Comparison of ENCODE assay signal across 9 cellular contexts in genomic region chr1:206925116-206925736, GRCh38. TPM values are rescaled to one million over a fixed set of nuclear protein-coding genes. Genes with fewer than 3 reads are reported as not detected.
DNase-seq lines count a peak whose midpoint lies in the region; ATAC-seq and TF ChIP-seq lines count a peak whose summit lies in the region.
"Had no signal": no experiment of that assay in that cellular context is flagged by ENCODE, and none has a peak within 500 bp of the region (broad histone marks: within the 10 kb centered on the region; RNA-seq: fewer than 3 reads in every experiment).

No MANE protein-coding gene starts in this region.

- no peaks in the 10 kb centered on the region for H3K27me3 ChIP-seq in liver (ENCODE audit: control insufficient read depth in 4 of 4, insufficient read depth in 4 of 4, low read length in 3 of 4)

- H3K36me3 ChIP-seq in liver (ENCODE audit: control insufficient read depth in 4 of 4, insufficient read depth in 3 of 4, low read depth in 1 of 4, low read length in 3 of 4), result peaks cover 0 to 5% (median under 1%) of the 10 kb centered on the region in 4 donors

- in situ Hi-C loops in GM13977 (cut with MboI; ENCODE audit: low pct_unique_long_range_greater_than_20kb, low sequenced_read_pairs, unreplicated experiment), result no loop called here

- H3K27ac ChIP-seq in liver (ENCODE audit: low read depth in 1 of 2, low read length in 2 of 2), result no peak overlapping the region
- H3K27ac ChIP-seq: epithelial cell of prostate had no signal

- TF ChIP-seq CTCF in GM13977 (IDR thresholded peaks at IDR 0.05; ENCODE audit: extremely low read depth, insufficient read depth, missing control alignments), result peak; percentile 59
- peak; percentile 18 for TF ChIP-seq CTCF in liver (IDR thresholded peaks at IDR 0.05; ENCODE audit: low read depth, low read length, missing input control)

- H3K27ac Mint-ChIP-seq in activated CD4-positive, alpha-beta T cell treated with anti-CD3 and anti-CD28 coated beads, Interleukin-2, amount 10 ng/mL, durations not matched to agents 7 days and 5 days, result no peak overlapping the region

- no peaks in the 10 kb centered on the region for H3K9me3 Mint-ChIP-seq in activated CD4-positive, alpha-beta T cell treated with anti-CD3 and anti-CD28 coated beads, Interleukin-2, amount 10 ng/mL, durations not matched to agents 7 days and 5 days

- H3K4me3 ChIP-seq in liver (ENCODE audit: low read depth in 1 of 3, low read length in 3 of 3), result no peak overlapping the region

- POLR2A ChIA-PET in activated CD4-positive, alpha-beta T cell treated with anti-CD3 and anti-CD28 coated beads, Interleukin-2, amount 10 ng/mL, durations not matched to agents 7 days and 5 days (lab: Charles Lee), result interaction anchor here (0.6 to 0.9 kb wide), 2 partner anchors 11 to 164 kb away, joined by 3 to 4 read pairs; no protein-coding TSS in a partner anchor

- no peaks in the 10 kb centered on the region for H3K27me3 Mint-ChIP-seq in activated CD4-positive, alpha-beta T cell treated with anti-CD3 and anti-CD28 coated beads, Interleukin-2, amount 10 ng/mL, durations not matched to agents 7 days and 5 days

- CTCF ChIA-PET in activated CD4-positive, alpha-beta T cell treated with anti-CD3 and anti-CD28 coated beads, Interleukin-2, amount 10 ng/mL, durations not matched to agents 7 days and 5 days (lab: Charles Lee), result interaction anchor here (0.6 to 2.9 kb wide), 9 partner anchors 8 to 191 kb away, joined by 3 to 13 read pairs (median 6); no protein-coding TSS in a partner anchor

- ATAC-seq in GM21390 (IDR thresholded peaks at IDR 0.05; ENCODE audit: unreplicated experiment), result peak; percentile 50
- ATAC-seq in HG03469 (IDR thresholded peaks at IDR 0.05; ENCODE audit: unreplicated experiment), result peak; percentile 51

- peaks cover 0 to 7% (median 1%) of the 10 kb centered on the region in 4 donors for H3K4me1 ChIP-seq in liver (ENCODE audit: control insufficient read depth in 4 of 4, insufficient read depth in 4 of 4, low read length in 3 of 4)

- peaks cover 8% of the 10 kb centered on the region for H3K36me3 Mint-ChIP-seq in activated CD4-positive, alpha-beta T cell treated with anti-CD3 and anti-CD28 coated beads, Interleukin-2, amount 10 ng/mL, durations not matched to agents 7 days and 5 days (ENCODE audit: low read depth)

- 74% methylated on average over 11 of the region's 11 CpGs for WGBS in liver

- H3K9me3 ChIP-seq in liver (ENCODE audit: control insufficient read depth in 4 of 4, low read length in 3 of 4), result no peaks in the 10 kb centered on the region

- H3K9ac ChIP-seq in liver (ENCODE audit: low read depth in 1 of 2, low read length in 2 of 2), result no peak overlapping the region

- TF ChIP-seq RAD21 in liver (IDR thresholded peaks at IDR 0.05), result peak in 1 of 2 donors; percentile 67

- H3K4me3 Mint-ChIP-seq in activated CD4-positive, alpha-beta T cell treated with anti-CD3 and anti-CD28 coated beads, Interleukin-2, amount 10 ng/mL, durations not matched to agents 7 days and 5 days, result no peak overlapping the region

- peaks cover 27% of the 10 kb centered on the region for H3K4me1 Mint-ChIP-seq in activated CD4-positive, alpha-beta T cell treated with anti-CD3 and anti-CD28 coated beads, Interleukin-2, amount 10 ng/mL, durations not matched to agents 7 days and 5 days

- DNase-seq in GM13977 (ENCODE audit: low spot score) (peak; percentile 76), NCI-H510A (lab: John Stamatoyannopoulos, UW) (no peak), NCI-H2196 treated with DMSO at 0.1 percent for 48 hours (lab: John Stamatoyannopoulos, UW; ENCODE audit: unreplicated experiment) (no peak), midbrain (lab: John Stamatoyannopoulos, UW) (no peak)
- peak; percentile 65 for DNase-seq in activated CD4-positive, alpha-beta T cell treated with anti-CD3 and anti-CD28 coated beads, Interleukin-2, amount 10 ng/mL, durations not matched to agents 7 days and 5 days

TF ChIP-seq in liver, 16 proteins besides CTCF, POLR2A, EP300 and RAD21:
- no peak for TF ChIP-seq REST (IDR thresholded peaks at IDR 0.05)
- TF ChIP-seq GABPA (IDR thresholded peaks at IDR 0.05 in 1 of 2, conservative IDR thresholded peaks at IDR 0.05 in 1 of 2), result no peak
- no peak for TF ChIP-seq RXRA (IDR thresholded peaks at IDR 0.05)
- no peak for TF ChIP-seq FOXA2 (IDR thresholded peaks at IDR 0.05)
- TF ChIP-seq NR2F2 (IDR thresholded peaks at IDR 0.05), result no peak
- no peak for TF ChIP-seq HNF4G (IDR thresholded peaks at IDR 0.05)
- no peak for TF ChIP-seq TAF1 (conservative IDR thresholded peaks at IDR 0.05)
- TF ChIP-seq JUND (IDR thresholded peaks at IDR 0.05), result no peak
- TF ChIP-seq, protein P1, sequence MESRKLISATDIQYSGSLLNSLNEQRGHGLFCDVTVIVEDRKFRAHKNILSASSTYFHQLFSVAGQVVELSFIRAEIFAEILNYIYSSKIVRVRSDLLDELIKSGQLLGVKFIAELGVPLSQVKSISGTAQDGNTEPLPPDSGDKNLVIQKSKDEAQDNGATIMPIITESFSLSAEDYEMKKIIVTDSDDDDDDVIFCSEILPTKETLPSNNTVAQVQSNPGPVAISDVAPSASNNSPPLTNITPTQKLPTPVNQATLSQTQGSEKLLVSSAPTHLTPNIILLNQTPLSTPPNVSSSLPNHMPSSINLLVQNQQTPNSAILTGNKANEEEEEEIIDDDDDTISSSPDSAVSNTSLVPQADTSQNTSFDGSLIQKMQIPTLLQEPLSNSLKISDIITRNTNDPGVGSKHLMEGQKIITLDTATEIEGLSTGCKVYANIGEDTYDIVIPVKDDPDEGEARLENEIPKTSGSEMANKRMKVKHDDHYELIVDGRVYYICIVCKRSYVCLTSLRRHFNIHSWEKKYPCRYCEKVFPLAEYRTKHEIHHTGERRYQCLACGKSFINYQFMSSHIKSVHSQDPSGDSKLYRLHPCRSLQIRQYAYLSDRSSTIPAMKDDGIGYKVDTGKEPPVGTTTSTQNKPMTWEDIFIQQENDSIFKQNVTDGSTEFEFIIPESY (IDR thresholded peaks at IDR 0.05), result no peak
- TF ChIP-seq, protein P2, sequence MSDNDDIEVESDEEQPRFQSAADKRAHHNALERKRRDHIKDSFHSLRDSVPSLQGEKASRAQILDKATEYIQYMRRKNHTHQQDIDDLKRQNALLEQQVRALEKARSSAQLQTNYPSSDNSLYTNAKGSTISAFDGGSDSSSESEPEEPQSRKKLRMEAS (IDR thresholded peaks at IDR 0.05), result no peak
- TF ChIP-seq SP1 (IDR thresholded peaks at IDR 0.05), result no peak
- no peak for TF ChIP-seq FOXA1 (IDR thresholded peaks at IDR 0.05)
- TF ChIP-seq HNF4A (conservative IDR thresholded peaks at IDR 0.05), result no peak
- no peak for TF ChIP-seq EGR1 (IDR thresholded peaks at IDR 0.05; ENCODE audit: low read depth in 2 of 2)

RNA-seq across cellular contexts. Expression of gene FCMR, which starts 3.5 kb away (rescaled TPM):
- 100 to 1,000 TPM; 151 to 157 TPM for total RNA-seq in activated CD4-positive, alpha-beta T cell treated with anti-CD3 and anti-CD28 coated beads, Interleukin-2, amount 10 ng/mL, durations not matched to agents 7 days and 5 days
- total RNA-seq in liver, result 1 to 10 TPM in 1 of 2 donors, under 1 TPM in 1; 0.70 to 1.3 TPM
- 1 to 10 TPM; 2.2 to 3.6 TPM for polyA plus RNA-seq in liver

RNA-seq across cellular contexts. Expression of gene PIGR, which starts 21.0 kb away (rescaled TPM):
- not detected for total RNA-seq in activated CD4-positive, alpha-beta T cell treated with anti-CD3 and anti-CD28 coated beads, Interleukin-2, amount 10 ng/mL, durations not matched to agents 7 days and 5 days
- 10 to 100 TPM in 1 of 2 donors, under 1 TPM in 1; 0.09 to 43.3 TPM for total RNA-seq in liver
- polyA plus RNA-seq in liver, result 10 to 100 TPM; 12.0 to 16.1 TPM

RNA-seq across cellular contexts. Expression of gene IL24, which starts 28.0 kb away (rescaled TPM):
- total RNA-seq in activated CD4-positive, alpha-beta T cell treated with anti-CD3 and anti-CD28 coated beads, Interleukin-2, amount 10 ng/mL, durations not matched to agents 7 days and 5 days, result not detected
- total RNA-seq in liver, result not detected
- polyA plus RNA-seq in liver, result under 1 TPM in 1 of 2 donors, not detected in 1; 0.13 TPM

RNA-seq across cellular contexts. Expression of gene FCAMR, which starts 45.0 kb away (rescaled TPM):
- total RNA-seq in activated CD4-positive, alpha-beta T cell treated with anti-CD3 and anti-CD28 coated beads, Interleukin-2, amount 10 ng/mL, durations not matched to agents 7 days and 5 days, result not detected
- under 1 TPM; 0.14 to 0.59 TPM for total RNA-seq in liver
- under 1 TPM; 0.23 to 0.54 TPM for polyA plus RNA-seq in liver

RNA-seq across cellular contexts. Expression of gene IL20, which starts 59.8 kb away (rescaled TPM):
- total RNA-seq in activated CD4-positive, alpha-beta T cell treated with anti-CD3 and anti-CD28 coated beads, Interleukin-2, amount 10 ng/mL, durations not matched to agents 7 days and 5 days, result not detected
- under 1 TPM in 1 of 2 donors, not detected in 1; 0.17 TPM for total RNA-seq in liver
- polyA plus RNA-seq in liver, result not detected

Comparison
In these comparisons a context has a peak if more than half of its experiments do, and no peak if none do; other contexts are left out.
1. DNase-seq: peak in GM13977 (single experiment) and activated CD4-positive, alpha-beta T cell treated with anti-CD3 and anti-CD28 coated beads, Interleukin-2, amount 10 ng/mL, durations not matched to agents 7 days and 5 days (single experiment); none in NCI-H510A (single experiment), NCI-H2196 treated with DMSO at 0.1 percent for 48 hours (single experiment) and midbrain (single experiment).
2. RNA of gene FCMR, which starts 3.5 kb away (total RNA-seq): 151 to 157 TPM in activated CD4-positive, alpha-beta T cell treated with anti-CD3 and anti-CD28 coated beads, Interleukin-2, amount 10 ng/mL, durations not matched to agents 7 days and 5 days; 0.70 to 1.3 TPM in liver; every median in the first group is over 10 times any median in the second.